Comparison of ENCODE assay signal across 16 cellular contexts in the genomic region with DNA sequence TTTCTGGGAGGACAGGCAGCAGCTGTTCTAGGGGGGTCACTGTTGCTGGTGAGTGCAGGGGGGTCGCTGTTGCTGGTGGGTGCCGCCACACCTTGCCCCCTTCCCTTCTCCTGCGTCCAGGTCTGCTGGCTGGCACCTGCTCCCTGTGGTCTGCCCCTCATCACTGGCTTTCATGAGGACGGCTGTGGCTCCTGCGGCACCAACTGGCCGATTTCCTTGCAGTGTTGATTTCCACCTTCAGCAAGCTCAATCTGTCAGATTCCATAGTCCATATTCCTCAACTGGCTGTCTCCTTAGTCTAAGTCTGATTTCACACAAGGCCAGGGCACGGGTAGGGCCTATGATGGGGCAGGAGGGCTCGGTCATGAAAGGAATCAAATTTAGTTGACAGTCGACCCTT. TPM values are rescaled to one million over a fixed set of nuclear protein-coding genes. Genes with fewer than 3 reads are reported as not detected.
DNase-seq lines count a peak whose midpoint lies in the region; ATAC-seq and TF ChIP-seq lines count a peak whose summit lies in the region.
"Had no signal": no experiment of that assay in that cellular context is flagged by ENCODE, and none has a peak within 500 bp of the region (broad histone marks: within the 10 kb centered on the region; RNA-seq: fewer than 3 reads in every experiment).

No MANE protein-coding gene starts in this region.

- H3K27me3 Mint-ChIP-seq in chondrocyte (ENCODE audit: low read depth) (no peaks in the 10 kb centered on the region), osteocyte (ENCODE audit: unreplicated experiment) (peaks cover 4% of the 10 kb centered on the region)
- peaks cover 29% of the 10 kb centered on the region for H3K27me3 Mint-ChIP-seq in activated naive CD4-positive, alpha-beta T cell treated with anti-CD3 and anti-CD28 coated beads, Interleukin-2, amount 10 ng/mL, durations not matched to agents 7 days and 5 days

- H3K9me3 Mint-ChIP-seq in chondrocyte (ENCODE audit: low read depth) = no peaks in the 10 kb centered on the region
- H3K9me3 Mint-ChIP-seq in osteocyte (ENCODE audit: unreplicated experiment) = no peaks in the 10 kb centered on the region
- no peaks in the 10 kb centered on the region for H3K9me3 Mint-ChIP-seq in activated naive CD4-positive, alpha-beta T cell treated with anti-CD3 and anti-CD28 coated beads, Interleukin-2, amount 10 ng/mL, durations not matched to agents 7 days and 5 days
- H3K9me3 Mint-ChIP-seq: CD4-positive, alpha-beta memory T cell had no signal

- no peak for TF ChIP-seq CTCF in right atrium auricular region (IDR thresholded peaks at IDR 0.05)
- no peak for TF ChIP-seq CTCF in MM.1S (IDR thresholded peaks at IDR 0.05; ENCODE audit: low read length)
- no peak for TF ChIP-seq CTCF in chondrocyte (IDR thresholded peaks at IDR 0.05)
- TF ChIP-seq CTCF in osteocyte (IDR thresholded peaks at IDR 0.05) = no peak

- no peak overlapping the region for H3K27ac ChIP-seq in right atrium auricular region
- no peak overlapping the region for H3K27ac ChIP-seq in MM.1S (ENCODE audit: low read length)
- H3K27ac ChIP-seq: HL-60 had no signal

- no peaks in the 10 kb centered on the region for H3K4me1 ChIP-seq in right atrium auricular region
- no peaks in the 10 kb centered on the region for H3K4me1 ChIP-seq in MM.1S (ENCODE audit: low read length)
- H3K4me1 ChIP-seq: BE2C, HAP-1 had no signal

- ATAC-seq in Right ventricle myocardium superior (ENCODE audit: poor library complexity) = no peak
- no peak for ATAC-seq in HG02610 (IDR thresholded peaks at IDR 0.05; ENCODE audit: unreplicated experiment)

- peaks cover 22% of the 10 kb centered on the region for H3K4me1 Mint-ChIP-seq in chondrocyte (ENCODE audit: low read depth)
- peaks cover 31% of the 10 kb centered on the region for H3K4me1 Mint-ChIP-seq in osteocyte (ENCODE audit: unreplicated experiment)
- H3K4me1 Mint-ChIP-seq in activated naive CD4-positive, alpha-beta T cell treated with anti-CD3 and anti-CD28 coated beads, Interleukin-2, amount 10 ng/mL, durations not matched to agents 7 days and 5 days = peaks cover 4% of the 10 kb centered on the region
- H3K4me1 Mint-ChIP-seq: CD4-positive, alpha-beta memory T cell had no signal

- no peaks in the 10 kb centered on the region for H3K27me3 ChIP-seq in right atrium auricular region
- H3K27me3 ChIP-seq in MM.1S (replicated peaks; ENCODE audit: insufficient read depth, low read length) = no peaks in the 10 kb centered on the region

- H3K36me3 ChIP-seq in right atrium auricular region = no peaks in the 10 kb centered on the region
- H3K36me3 ChIP-seq in MM.1S (replicated peaks; ENCODE audit: insufficient read depth, low read length) = no peaks in the 10 kb centered on the region
- H3K36me3 ChIP-seq: BE2C, HAP-1 had no signal

- no peaks in the 10 kb centered on the region for H3K79me2 ChIP-seq in MM.1S (ENCODE audit: low read length)

- CTCF ChIA-PET in activated naive CD4-positive, alpha-beta T cell treated with anti-CD3 and anti-CD28 coated beads, Interleukin-2, amount 10 ng/mL, durations not matched to agents 7 days and 5 days (lab: Charles Lee) = interaction anchor here (0.7 kb wide), 1 partner anchor 191 kb away, joined by 3 read pairs; no protein-coding TSS in a partner anchor

- H2AFZ ChIP-seq in MM.1S (ENCODE audit: low read length) = no peak overlapping the region

- H3K27ac Mint-ChIP-seq in chondrocyte (ENCODE audit: unreplicated experiment) (peak overlapping the region; percentile 46), osteocyte (ENCODE audit: unreplicated experiment) (peak overlapping the region; percentile 55)
- H3K27ac Mint-ChIP-seq in activated naive CD4-positive, alpha-beta T cell treated with anti-CD3 and anti-CD28 coated beads, Interleukin-2, amount 10 ng/mL, durations not matched to agents 7 days and 5 days = no peak overlapping the region
- H3K27ac Mint-ChIP-seq: CD4-positive, alpha-beta memory T cell had no signal

- H3K4me3 ChIP-seq in right atrium auricular region (no peak overlapping the region), MM.1S (ENCODE audit: low read length) (no peak overlapping the region)
- H3K4me3 ChIP-seq: HAP-1 had no signal

- H3K9ac ChIP-seq in MM.1S (ENCODE audit: low read length) = no peak overlapping the region

- no peaks in the 10 kb centered on the region for H3F3A ChIP-seq in MM.1S (ENCODE audit: insufficient read depth, low read length)

- intact Hi-C loops in Right ventricle myocardium superior (cut with DNase I) = no loop called here

- H3K36me3 Mint-ChIP-seq in chondrocyte (ENCODE audit: low read depth) (no peaks in the 10 kb centered on the region), osteocyte (ENCODE audit: unreplicated experiment) (no peaks in the 10 kb centered on the region)
- H3K36me3 Mint-ChIP-seq in activated naive CD4-positive, alpha-beta T cell treated with anti-CD3 and anti-CD28 coated beads, Interleukin-2, amount 10 ng/mL, durations not matched to agents 7 days and 5 days = no peaks in the 10 kb centered on the region
- H3K36me3 Mint-ChIP-seq: CD14-positive monocyte; CD4-positive, alpha-beta memory T cell had no signal

- no peaks in the 10 kb centered on the region for H3K9me3 ChIP-seq in right atrium auricular region
- no peaks in the 10 kb centered on the region for H3K9me3 ChIP-seq in MM.1S (replicated peaks; ENCODE audit: insufficient read depth, low read length)
- H3K9me3 ChIP-seq: BE2C, HAP-1 had no signal

- H4K20me1 ChIP-seq in MM.1S (ENCODE audit: insufficient read depth, low read length) = no peaks in the 10 kb centered on the region

- H3K9me2 ChIP-seq in MM.1S (replicated peaks; ENCODE audit: insufficient read depth, low read length) = no peaks in the 10 kb centered on the region

- peak; percentile 34 for DNase-seq in right atrium auricular region (ENCODE audit: low spot score)
- no peak for DNase-seq in Right ventricle myocardium superior
- DNase-seq in MM.1S = no peak
- no peak for DNase-seq in chondrocyte (ENCODE audit: low spot score)
- DNase-seq in osteocyte (ENCODE audit: extremely low spot score, unreplicated experiment) = no peak
- no peak for DNase-seq in activated naive CD4-positive, alpha-beta T cell treated with anti-CD3 and anti-CD28 coated beads, Interleukin-2, amount 10 ng/mL, durations not matched to agents 7 days and 5 days
- no peak for DNase-seq in islet precursor cell
- DNase-seq: BE2C; Calu3; CD4-positive, alpha-beta memory T cell; GF-D8; GOT3 had no signal

- H3K4me2 ChIP-seq in MM.1S (ENCODE audit: low read depth, low read length) = peak overlapping the region; percentile 13; the same call in 1 of the 2 replicates

- H3K4me3 Mint-ChIP-seq in chondrocyte (ENCODE audit: unreplicated experiment) (no peak overlapping the region), osteocyte (ENCODE audit: unreplicated experiment) (no peak overlapping the region)
- no peak overlapping the region for H3K4me3 Mint-ChIP-seq in activated naive CD4-positive, alpha-beta T cell treated with anti-CD3 and anti-CD28 coated beads, Interleukin-2, amount 10 ng/mL, durations not matched to agents 7 days and 5 days
- H3K4me3 Mint-ChIP-seq: CD14-positive monocyte; CD4-positive, alpha-beta memory T cell had no signal

RNA-seq across cellular contexts. Expression of a gene that starts 23.4 kb away (rescaled TPM):
- total RNA-seq in right atrium auricular region (10 to 100 TPM; 36.5 to 39.0 TPM), Right ventricle myocardium superior (32.2 TPM), chondrocyte (31.4 to 73.7 TPM (median 69.9 TPM) in 3 replicates), osteocyte (47.4 and 51.3 TPM in 2 replicates)
